8 cellular contexts compared by ENCODE assay signal in the genomic region with DNA sequence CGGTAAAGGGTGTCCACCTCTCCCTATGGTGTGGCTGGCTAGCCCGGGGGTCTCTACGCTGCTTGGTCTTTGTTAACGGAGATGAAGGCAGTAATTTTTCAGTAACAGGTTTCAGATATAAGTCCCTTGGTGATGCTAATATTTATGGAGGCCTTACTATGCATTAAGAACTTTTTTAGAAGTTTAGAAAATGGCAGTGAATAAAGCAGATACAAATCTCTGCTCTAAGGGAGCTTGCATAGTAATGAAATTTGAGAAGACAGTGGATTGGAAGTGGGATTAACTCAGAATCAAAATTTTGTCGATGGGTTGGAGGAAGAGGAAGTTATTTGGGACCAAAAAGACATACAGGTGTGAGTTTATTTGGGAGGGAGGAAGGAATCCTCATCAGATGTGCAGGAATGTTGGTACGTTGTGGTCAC. TPM values are rescaled to one million over a fixed set of nuclear protein-coding genes. Genes with fewer than 3 reads are reported as not detected.
A peak's percentile ranks its signal among the peaks of the same experiment; 100 is the strongest.
DNase-seq lines count a peak whose midpoint lies in the region; ATAC-seq and TF ChIP-seq lines count a peak whose summit lies in the region.

No MANE protein-coding gene starts in this region.

- no peak for TF ChIP-seq CTCF in CD8-positive, alpha-beta T cell (IDR thresholded peaks at IDR 0.05)
- TF ChIP-seq CTCF in LNCaP clone FGC (IDR thresholded peaks at IDR 0.05; ENCODE audit: control insufficient read depth, extremely low read depth, insufficient read depth): no peak

- H3K27me3 ChIP-seq in CD8-positive, alpha-beta T cell (ENCODE audit: insufficient read depth, low read length): no peaks in the 10 kb centered on the region
- H3K27me3 ChIP-seq in duodenal mucosa (ENCODE audit: control insufficient read depth in 1 of 2, insufficient read depth in 2 of 2, low read length in 2 of 2) (no peaks in the 10 kb centered on the region), neuron (ENCODE audit: insufficient read depth, low read length) (no peaks in the 10 kb centered on the region)

- H3K4me1 Mint-ChIP-seq in CD8-positive, alpha-beta T cell (ENCODE audit: low read depth): peaks cover 49% of the 10 kb centered on the region

- peak overlapping the region; percentile 14 for H2AFZ ChIP-seq in neuron (ENCODE audit: low read depth, low read length)

- CTCF ChIA-PET in CD8-positive, alpha-beta T cell (lab: Charles Lee): interaction anchor here (0.7 to 2.4 kb wide), 19 partner anchors 10 to 723 kb away, joined by 3 to 30 read pairs (median 5); partner anchors contain the start of genes DENND11, MRPS33, TAS2R5 and WEE2

- peaks cover 30% of the 10 kb centered on the region for H3K4me1 ChIP-seq in CD8-positive, alpha-beta T cell (ENCODE audit: insufficient read depth, low read length)
- H3K4me1 ChIP-seq in duodenal mucosa (ENCODE audit: control insufficient read depth in 1 of 2, insufficient read depth in 2 of 2, low read length in 2 of 2) (peaks cover 19 to 21% of the 10 kb centered on the region in 2 donors), neuron (ENCODE audit: insufficient read depth, low read length) (peaks cover 22% of the 10 kb centered on the region)

- peak overlapping the region; percentile 83 for H3K4me3 ChIP-seq in CD8-positive, alpha-beta T cell (ENCODE audit: low read depth, low read length)
- H3K4me3 ChIP-seq in LNCaP clone FGC (ENCODE audit: low read depth, low read length): peak overlapping the region; percentile 88
- H3K4me3 ChIP-seq in duodenal mucosa (ENCODE audit: low read depth in 1 of 2, low read length in 2 of 2): peak overlapping the region; percentile 86 to 99
- H3K4me3 ChIP-seq in neuron (ENCODE audit: low read length): peak overlapping the region; percentile 99

- no peaks in the 10 kb centered on the region for H3K27me3 Mint-ChIP-seq in CD8-positive, alpha-beta T cell (ENCODE audit: low read depth)

- H3K9me3 Mint-ChIP-seq in CD8-positive, alpha-beta T cell: no peaks in the 10 kb centered on the region

- H3K27ac Mint-ChIP-seq in CD8-positive, alpha-beta T cell: peak overlapping the region; percentile 99

- no peak for DNase-seq in CD8-positive, alpha-beta T cell
- DNase-seq in LNCaP clone FGC (ENCODE audit: low read depth) (no peak), Kasumi-1 (lab: John Stamatoyannopoulos, UW) (no peak)

- H3K36me3 ChIP-seq in CD8-positive, alpha-beta T cell (ENCODE audit: insufficient read depth, low read length): peaks cover 18% of the 10 kb centered on the region
- H3K36me3 ChIP-seq in duodenal mucosa (ENCODE audit: control insufficient read depth in 1 of 2, insufficient read depth in 2 of 2, low read length in 2 of 2): peaks cover 16 to 32% of the 10 kb centered on the region in 2 donors
- peaks cover 40% of the 10 kb centered on the region for H3K36me3 ChIP-seq in neuron (ENCODE audit: insufficient read depth, low read length)

- POLR2A ChIA-PET in CD8-positive, alpha-beta T cell (lab: Charles Lee): interaction anchor here (0.6 to 3.8 kb wide), 12 partner anchors 9 to 1628 kb away, joined by 3 to 56 read pairs (median 4); partner anchors contain the start of genes AGK, DENND11, MRPS33 and WEE2

- intact Hi-C loops in CD8-positive, alpha-beta T cell (cut with DNase I, micrococcal nuclease): loop anchor here (1.0 to 10.0 kb wide), 11 partner anchors 37 to 1636 kb away; partner anchors contain the start of genes AGK (in 2 of the 2), BRAF (in 2 of the 2), MKRN1 (in 1 of the 2) and NDUFB2 (in 1 of the 2)

- H3K4me3 Mint-ChIP-seq in CD8-positive, alpha-beta T cell: peak overlapping the region; percentile 99

- H3K27ac ChIP-seq in CD8-positive, alpha-beta T cell (ENCODE audit: low read depth, low read length): peak overlapping the region; percentile 81
- peak overlapping the region; percentile 20 for H3K27ac ChIP-seq in duodenal mucosa (ENCODE audit: low read depth, low read length)

- no peak for ATAC-seq in CD8-positive, alpha-beta T cell
- ATAC-seq in GM18870 (IDR thresholded peaks at IDR 0.05; ENCODE audit: unreplicated experiment) (no peak), GM21786 (IDR thresholded peaks at IDR 0.05; ENCODE audit: unreplicated experiment) (no peak), GM21515 (IDR thresholded peaks at IDR 0.05; ENCODE audit: unreplicated experiment) (no peak)

- H3K9me3 ChIP-seq in CD8-positive, alpha-beta T cell (ENCODE audit: low read length): no peaks in the 10 kb centered on the region
- no peaks in the 10 kb centered on the region for H3K9me3 ChIP-seq in duodenal mucosa (ENCODE audit: control insufficient read depth in 1 of 2, low read length in 2 of 2)
- H3K9me3 ChIP-seq in neuron (ENCODE audit: low read length): no peaks in the 10 kb centered on the region

- H3K36me3 Mint-ChIP-seq in CD8-positive, alpha-beta T cell: peaks cover 44% of the 10 kb centered on the region

- H3K9ac ChIP-seq in duodenal mucosa (ENCODE audit: low read depth in 1 of 2, low read length in 2 of 2): peak overlapping the region; percentile 55 to 98

RNA-seq across cellular contexts. Expression of gene SSBP1, which starts 0.4 kb away (rescaled TPM):
- total RNA-seq in CD8-positive, alpha-beta T cell: 100 to 1,000 TPM; 107 TPM

RNA-seq across cellular contexts. Expression of gene TAS2R3, which starts 25.3 kb away (rescaled TPM):
- total RNA-seq in CD8-positive, alpha-beta T cell: not detected

RNA-seq across cellular contexts. Expression of gene WEE2, which starts 30.4 kb away (rescaled TPM):
- under 1 TPM; 0.22 to 0.27 TPM for total RNA-seq in CD8-positive, alpha-beta T cell

RNA-seq across cellular contexts. Expression of gene DENND11, which starts 36.6 kb away (rescaled TPM):
- 10 to 100 TPM; 41.9 to 42.4 TPM for total RNA-seq in CD8-positive, alpha-beta T cell

RNA-seq across cellular contexts. Expression of gene TAS2R4, which starts 37.9 kb away (rescaled TPM):
- total RNA-seq in CD8-positive, alpha-beta T cell: under 1 TPM in 1 of 2 experiments, not detected in 1; 0.22 TPM
